Comparison of ENCODE assay signal across 29 cellular contexts in the genomic region with DNA sequence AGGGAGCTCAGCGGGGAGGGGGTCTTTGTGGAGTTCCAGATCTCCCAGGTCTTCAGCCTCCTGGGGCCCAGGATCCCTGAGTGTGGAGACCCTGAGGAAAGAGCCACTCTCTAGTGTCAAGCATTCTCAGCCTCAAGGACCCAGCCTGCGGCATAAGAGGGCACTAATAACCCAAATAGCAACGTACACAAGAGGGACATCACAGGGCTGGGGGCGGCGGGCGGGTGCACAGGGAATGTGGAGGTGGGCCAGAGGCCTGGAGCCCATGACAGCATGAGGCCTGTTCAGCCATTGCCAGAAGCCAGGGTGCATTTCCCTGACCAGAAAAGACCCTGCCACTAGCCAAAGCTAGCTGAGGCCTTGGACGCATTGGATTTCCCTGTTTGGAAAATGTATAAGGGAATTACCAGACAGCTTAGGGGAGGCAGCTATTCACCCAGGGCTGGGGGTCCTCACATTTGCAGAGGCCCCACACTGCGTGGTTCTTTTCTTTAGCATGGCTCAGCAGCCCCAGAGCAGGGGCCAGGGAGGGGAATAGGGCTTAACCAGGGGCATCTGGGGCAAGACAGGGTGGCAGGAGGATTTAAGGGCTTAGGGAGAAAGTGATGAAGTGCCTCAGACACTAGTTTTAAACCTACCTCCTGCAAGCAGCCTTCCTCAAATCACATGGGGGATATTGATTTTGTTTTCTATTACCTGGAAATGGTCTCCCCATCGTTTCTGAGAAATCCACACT. TPM values are rescaled to one million over a fixed set of nuclear protein-coding genes. Genes with fewer than 3 reads are reported as not detected.
"Had no signal": no experiment of that assay in that cellular context is flagged by ENCODE, and none has a peak within 500 bp of the region (broad histone marks: within the 10 kb centered on the region; RNA-seq: fewer than 3 reads in every experiment).

No MANE protein-coding gene starts in this region.

- H3K4me3 Mint-ChIP-seq: activated naive CD8-positive, alpha-beta T cell; activated T-cell treated with anti-CD3 and anti-CD28 coated beads, Interleukin-2, amount 50 U/mL, for 72 hours; naive B cell; stimulated activated naive CD8-positive, alpha-beta T cell treated with anti-CD3 and anti-CD28 coated beads, Interleukin-15, Interleukin-2, amounts not matched to agents 100 ng/mL and 50 ng/mL, for 24 hours; T-helper 2 cell treated with Interferon-gamma antibody and Interleukin-4, amounts not matched to agents 5 μg/mL and 100 μg/mL, for 36 hours had no signal

- DNase-seq: activated CD4-positive, alpha-beta T cell treated with anti-CD3 and anti-CD28 coated beads for 4 hours; activated CD4-positive, alpha-beta T cell treated with anti-CD3 and anti-CD28 coated beads, Interleukin-2, amount 50 U/mL, for 4 hours; activated naive CD4-positive, alpha-beta T cell treated with Interleukin-2 at 50 U/mL for 16 hours; activated T-cell treated with anti-CD3 and anti-CD28 coated beads for 4 hours; activated T-cell treated with anti-CD3 and anti-CD28 coated beads, Interleukin-2, amount 50 U/mL, for 72 hours; anterior cingulate cortex; body of pancreas; foreskin fibroblast; heart right ventricle; kidney glomerular epithelial cell; naive B cell; nucleus accumbens; stimulated activated CD4-positive, alpha-beta T cell treated with anti-CD3 and anti-CD28 coated beads, Interleukin-2, amount 100 ng/mL, for 48 hours; T-helper 1 cell had no signal

- FAIRE-seq: endothelial cell of umbilical vein had no signal

- H3K9me3 Mint-ChIP-seq: activated T-cell treated with anti-CD3 and anti-CD28 coated beads, Interleukin-2, amount 50 U/mL, for 72 hours; stimulated activated naive CD8-positive, alpha-beta T cell treated with anti-CD3 and anti-CD28 coated beads, Interleukin-15, Interleukin-2, amounts not matched to agents 100 ng/mL and 50 ng/mL, for 24 hours; T-helper 2 cell treated with Interferon-gamma antibody and Interleukin-4, amounts not matched to agents 5 μg/mL and 100 μg/mL, for 36 hours had no signal

- ATAC-seq: activated T-cell treated with anti-CD3 and anti-CD28 coated beads, Interleukin-2, amount 50 U/mL, for 72 hours; body of pancreas; left lobe of liver had no signal

- H3K27ac Mint-ChIP-seq: activated naive CD8-positive, alpha-beta T cell; activated T-cell treated with anti-CD3 and anti-CD28 coated beads, Interleukin-2, amount 50 U/mL, for 72 hours; stimulated activated naive CD8-positive, alpha-beta T cell treated with anti-CD3 and anti-CD28 coated beads, Interleukin-15, Interleukin-2, amounts not matched to agents 100 ng/mL and 50 ng/mL, for 24 hours; T-helper 2 cell treated with Interferon-gamma antibody and Interleukin-4, amounts not matched to agents 5 μg/mL and 100 μg/mL, for 36 hours had no signal

- H3K9me3 ChIP-seq: body of pancreas, heart right ventricle, right atrium auricular region, thoracic aorta, upper lobe of left lung had no signal

- H3K36me3 Mint-ChIP-seq: activated naive CD8-positive, alpha-beta T cell; naive B cell had no signal

- H3K27ac ChIP-seq: body of pancreas, cardiac muscle cell, coronary artery, right atrium auricular region, thoracic aorta had no signal

- H3K4me1 Mint-ChIP-seq: naive B cell had no signal

- H3K4me3 ChIP-seq: body of pancreas, cardiac muscle cell, coronary artery, heart right ventricle, lung, right atrium auricular region, thoracic aorta, upper lobe of left lung had no signal

- H3K36me3 ChIP-seq: cardiac muscle cell, heart right ventricle, right atrium auricular region, thoracic aorta, upper lobe of left lung had no signal

- H3K4me1 ChIP-seq: body of pancreas, right atrium auricular region had no signal

- H3K27me3 ChIP-seq: body of pancreas, cardiac muscle cell, right atrium auricular region, upper lobe of left lung had no signal

RNA-seq across cellular contexts. Expression of a gene that starts 13.5 kb away (rescaled TPM):
- total RNA-seq: cerebellum, endothelial cell of umbilical vein, pulmonary artery endothelial cell had no signal
- polyA plus RNA-seq: endothelial cell of umbilical vein, neural cell had no signal

RNA-seq across cellular contexts. Expression of a gene that starts 22.9 kb away (rescaled TPM):
- total RNA-seq: body of pancreas, cerebellum, endothelial cell of umbilical vein, pulmonary artery endothelial cell, right atrium auricular region, subcutaneous adipose tissue, thoracic aorta had no signal
- polyA plus RNA-seq: endothelial cell of umbilical vein, heart right ventricle had no signal
